8 cellular contexts compared by ENCODE assay signal in the genomic region with DNA sequence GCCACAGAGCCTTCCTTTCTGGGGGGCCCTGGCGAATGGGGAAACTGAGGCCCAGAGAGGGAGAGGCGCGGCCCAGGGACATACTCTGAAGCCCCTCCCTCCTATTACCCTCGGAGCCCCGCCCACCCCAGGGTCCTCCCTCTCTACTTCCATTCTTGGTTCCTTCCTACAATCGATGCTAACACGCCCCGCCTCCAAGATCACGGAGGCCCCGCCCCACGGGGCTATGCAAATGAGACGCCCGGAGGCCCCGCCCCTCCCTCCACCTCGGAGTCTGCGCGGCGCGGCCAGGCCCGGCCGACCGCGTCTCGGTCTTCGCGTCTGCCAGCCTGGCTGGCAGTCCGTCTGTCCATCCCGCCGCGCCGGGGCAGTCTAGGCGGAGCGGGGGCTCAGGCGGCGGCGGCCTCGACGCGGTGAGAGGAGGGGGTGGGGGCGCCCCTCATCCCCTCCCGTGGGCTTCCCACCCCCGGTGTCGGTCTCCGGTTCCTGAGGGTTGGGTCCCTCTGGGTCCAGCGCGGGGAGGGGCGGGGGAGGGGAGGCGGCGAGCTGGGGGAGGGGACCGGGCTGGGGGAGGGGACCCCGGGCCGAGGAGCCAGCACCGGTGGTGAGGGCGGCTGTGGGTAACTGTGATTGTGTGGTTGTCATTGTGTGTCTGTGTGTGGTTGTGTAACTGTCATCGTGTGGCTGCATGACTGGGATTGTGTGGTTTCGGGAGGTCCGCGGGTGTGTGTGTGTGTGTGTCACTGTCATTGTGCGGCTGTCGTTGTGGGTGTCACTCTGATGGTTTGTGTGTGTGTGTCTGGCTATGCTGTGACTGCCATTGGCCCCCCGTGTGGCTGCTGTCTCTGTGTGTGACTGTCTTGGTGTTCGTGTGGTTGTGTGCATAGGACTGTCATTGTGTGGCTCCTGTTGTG. TPM values are rescaled to one million over a fixed set of nuclear protein-coding genes. Genes with fewer than 3 reads are reported as not detected.
DNase-seq lines count a peak whose midpoint lies in the region; ATAC-seq and TF ChIP-seq lines count a peak whose summit lies in the region.

A gene with protein sequence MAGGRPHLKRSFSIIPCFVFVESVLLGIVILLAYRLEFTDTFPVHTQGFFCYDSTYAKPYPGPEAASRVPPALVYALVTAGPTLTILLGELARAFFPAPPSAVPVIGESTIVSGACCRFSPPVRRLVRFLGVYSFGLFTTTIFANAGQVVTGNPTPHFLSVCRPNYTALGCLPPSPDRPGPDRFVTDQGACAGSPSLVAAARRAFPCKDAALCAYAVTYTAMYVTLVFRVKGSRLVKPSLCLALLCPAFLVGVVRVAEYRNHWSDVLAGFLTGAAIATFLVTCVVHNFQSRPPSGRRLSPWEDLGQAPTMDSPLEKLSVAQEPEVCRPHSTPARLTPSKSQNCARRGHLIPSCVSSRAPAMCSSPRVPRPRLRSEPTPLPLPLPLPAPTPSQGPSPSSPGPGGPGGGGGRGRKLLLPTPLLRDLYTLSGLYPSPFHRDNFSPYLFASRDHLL (plus strand): TSS at position 273 of the 914 bp plus-strand sequence. CDS start 2,242 bp downstream, outside the sequence.

- H3K27ac ChIP-seq in HUES64 (ENCODE audit: low read depth, low read length), result no peak within 1 kb of the TSS

- H3K9me3 ChIP-seq in HUES64 (ENCODE audit: insufficient read depth, low read depth, low read length) (no peaks in the 10 kb centered on the region), mucosa of stomach (ENCODE audit: control insufficient read depth, low read length) (no peaks in the 10 kb centered on the region)

- peaks cover 10% of the 10 kb centered on the region for H3K27me3 ChIP-seq in HUES64 (ENCODE audit: insufficient read depth, low read length)
- H3K27me3 ChIP-seq in mucosa of stomach (ENCODE audit: control insufficient read depth, insufficient read depth, low read length), result no peaks in the 10 kb centered on the region

- no peak within 1 kb of the TSS for H3K9ac ChIP-seq in HUES64 (ENCODE audit: low read depth, low read length)
- peak within 1 kb of the TSS; percentile 47 for H3K9ac ChIP-seq in mucosa of stomach (ENCODE audit: low read length)

- no peaks in the 10 kb centered on the region for H3K36me3 ChIP-seq in HUES64 (ENCODE audit: insufficient read depth, low read length)
- H3K36me3 ChIP-seq in mucosa of stomach (ENCODE audit: control insufficient read depth, insufficient read depth, low read length), result no peaks in the 10 kb centered on the region

- DNase-seq in DMS53 (lab: John Stamatoyannopoulos, UW), result peak; percentile 95
- DNase-seq in activated T-cell treated with anti-CD3 and anti-CD28 coated beads, Interleukin-2, amount 50 U/mL, for 48 hours, result peak; percentile 91 to 92
- peak; percentile 69 for DNase-seq in stimulated activated CD8-positive, alpha-beta memory T cell treated with anti-CD3 and anti-CD28 coated beads, Interleukin-4, amount 100 ng/mL, for 24 hours (ENCODE audit: low read depth)

- 8% methylated on average over 57 of the region's 62 CpGs for WGBS in HUES64

- peak; percentile 74 for ATAC-seq in esophagus mucosa
- no peak for ATAC-seq in GM21423 (IDR thresholded peaks at IDR 0.05; ENCODE audit: unreplicated experiment)

- peak within 1 kb of the TSS; percentile 51 for H3K4me3 ChIP-seq in HUES64 (ENCODE audit: low read length)
- H3K4me3 ChIP-seq in mucosa of stomach (ENCODE audit: low read length), result no peak within 1 kb of the TSS

- H3K4me1 ChIP-seq in HUES64 (ENCODE audit: insufficient read depth, low read length) (no peaks in the 10 kb centered on the region), mucosa of stomach (ENCODE audit: control insufficient read depth, insufficient read depth, low read length) (peaks cover 8% of the 10 kb centered on the region)

TF ChIP-seq in PFSK-1, 5 proteins besides CTCF, POLR2A, EP300 and RAD21:
- TF ChIP-seq SIN3A (IDR thresholded peaks at IDR 0.05; ENCODE audit: borderline replicate concordance, insufficient read depth, low read length), result no peak
- TF ChIP-seq POLR2AphosphoS5 (IDR thresholded peaks at IDR 0.05; ENCODE audit: low read depth, low read length), result peak; percentile 79
- peak; percentile 19 for TF ChIP-seq FOXP2 (optimal IDR thresholded peaks at IDR 0.05; ENCODE audit: borderline replicate concordance, extremely low read depth, extremely low read length, insufficient read depth)

RNA-seq across cellular contexts. Expression of the gene that starts here (rescaled TPM):
- 4.8 TPM for polyA plus RNA-seq in HUES64 (2013, experiment 1 of 2)
- polyA plus RNA-seq in HUES64 (2013, experiment 2 of 2), result 6.3 TPM
- 38.9 TPM for polyA plus RNA-seq in PFSK-1 (2012; ENCODE audit: insufficient read length, low read depth)
- total RNA-seq in esophagus mucosa, result 7.3 TPM
